8 cellular contexts compared by ENCODE assay signal in the genomic region with DNA sequence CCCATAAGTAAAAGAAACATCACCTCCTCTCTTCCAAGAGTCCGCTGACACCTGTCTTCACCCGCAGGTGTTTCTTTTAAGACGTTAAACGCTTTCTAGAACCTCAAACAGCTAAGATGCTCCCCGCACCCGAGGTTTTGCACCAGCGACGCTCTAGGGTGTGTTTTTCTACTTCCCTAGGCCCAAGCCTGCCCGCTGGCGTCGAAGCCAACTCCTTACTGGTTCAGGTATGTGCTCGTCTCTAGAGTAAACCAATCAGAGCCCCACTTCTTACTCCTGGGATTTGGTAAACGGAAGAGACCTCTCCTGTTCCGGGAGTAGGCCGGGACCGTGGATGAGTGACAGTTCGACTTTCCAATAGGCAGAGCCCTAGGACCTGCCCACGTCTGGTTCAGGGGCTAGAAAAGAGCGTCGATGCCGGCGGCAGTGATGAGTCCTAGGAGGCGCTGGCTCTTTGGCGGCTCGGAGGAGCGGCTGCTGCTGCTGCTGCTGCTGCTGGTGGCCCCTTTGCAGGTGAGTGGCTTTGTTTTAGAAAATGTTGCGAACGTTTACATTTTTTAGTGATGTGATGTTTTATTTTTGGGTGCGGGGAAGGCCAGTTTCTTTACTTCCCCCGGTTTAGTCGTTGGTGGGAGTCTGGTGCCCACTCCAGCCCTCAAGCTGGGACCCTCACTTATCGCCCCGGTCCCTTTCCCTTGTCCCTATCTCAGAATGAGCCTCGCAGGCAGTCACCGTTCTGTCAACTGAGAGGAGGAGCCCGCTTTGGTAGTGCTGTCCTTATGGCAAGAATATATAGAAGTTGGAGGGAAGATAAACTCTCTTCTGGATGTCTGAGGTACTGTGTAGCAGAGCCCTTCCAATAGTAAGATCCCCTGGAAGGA. TPM values are rescaled to one million over a fixed set of nuclear protein-coding genes. Genes with fewer than 3 reads are reported as not detected.
DNase-seq lines count a peak whose midpoint lies in the region; ATAC-seq, FAIRE-seq and TF ChIP-seq lines count a peak whose summit lies in the region.

A gene (plus strand): TSS at position 429 of the 881 bp plus-strand sequence. CDS start 14,655 bp downstream, outside the sequence.

- H3K27me3 ChIP-seq in AG04450 (ENCODE audit: control insufficient read depth, insufficient read depth, low read length) (no peaks in the 10 kb centered on the region), bronchial epithelial cell (ENCODE audit: control insufficient read depth, insufficient read depth, low read length) (no peaks in the 10 kb centered on the region), small intestine (ENCODE audit: control insufficient read depth in 2 of 2, insufficient read depth in 2 of 2, low read length in 2 of 2) (no peaks in the 10 kb centered on the region)

- no peaks in the 10 kb centered on the region for H3K9me3 ChIP-seq in AG04450 (ENCODE audit: control insufficient read depth, insufficient read depth, low read length)
- no peaks in the 10 kb centered on the region for H3K9me3 ChIP-seq in small intestine (ENCODE audit: control insufficient read depth, low read depth)

- POLR2A ChIA-PET in AG04450 (lab: Yijun Ruan, JAX) = interaction anchor here (0.5 to 2.4 kb wide), 15 partner anchors 10 to 524 kb away, joined by 3 to 9 read pairs (median 4); a partner anchor contains a TSS

- H3K27ac ChIP-seq in AG04450 (ENCODE audit: low read depth, low read length) = peak within 1 kb of the TSS; percentile 67
- peak within 1 kb of the TSS; percentile 79 for H3K27ac ChIP-seq in VCaP
- peak within 1 kb of the TSS; percentile 38 to 85 for H3K27ac ChIP-seq in small intestine (ENCODE audit: low read depth in 1 of 2, low read length in 1 of 2)

- no peaks in the 10 kb centered on the region for H3K4me1 ChIP-seq in small intestine (ENCODE audit: control insufficient read depth in 2 of 2, insufficient read depth in 1 of 2, low read depth in 1 of 2, low read length in 1 of 2)

- FAIRE-seq in bronchial epithelial cell (lab: Jason Lieb, UNC) (peak; percentile 97), small intestine (lab: Jason Lieb, UNC) (peak; percentile 87)

- peak; percentile 99 for ATAC-seq in GM18870 (IDR thresholded peaks at IDR 0.05; ENCODE audit: unreplicated experiment)
- ATAC-seq in HG03135 (IDR thresholded peaks at IDR 0.05; ENCODE audit: unreplicated experiment) = peak; percentile 98

- WGBS in small intestine, 3 donors = 0 to 1% (median 0%) methylated on average over 36 of the region's 36 CpGs

- TF ChIP-seq CTCF in AG04450 (IDR thresholded peaks at IDR 0.05; ENCODE audit: low read depth, low read length) = peak; percentile 27; the same call in 1 of the 2 replicates
- peak; percentile 82 for TF ChIP-seq CTCF in VCaP (conservative IDR thresholded peaks at IDR 0.05)
- peak; percentile 15 for TF ChIP-seq CTCF in bronchial epithelial cell (IDR thresholded peaks at IDR 0.05; ENCODE audit: insufficient read depth, low read length, severe bottlenecking)

- CTCF ChIA-PET in AG04450 (lab: Charles Lee) = interaction anchor here (0.7 to 5.9 kb wide), 7 partner anchors 11 to 999 kb away, joined by 3 to 33 read pairs (median 4); no protein-coding TSS in a partner anchor

- H3K36me3 ChIP-seq in bronchial epithelial cell (ENCODE audit: control insufficient read depth, insufficient read depth, low read length) (no peaks in the 10 kb centered on the region), small intestine (ENCODE audit: control insufficient read depth in 2 of 2, insufficient read depth in 2 of 2, low read length in 2 of 2) (no peaks in the 10 kb centered on the region)

- peak; percentile 100 for DNase-seq in AG04450 (ENCODE audit: low read depth, low spot score)
- DNase-seq in NCI-H2196 (lab: John Stamatoyannopoulos, UW; ENCODE audit: unreplicated experiment) = peak; percentile 98
- DNase-seq in bronchial epithelial cell (ENCODE audit: low read depth) = peak; percentile 100
- peak; percentile 98 for DNase-seq in iPS-NIHi11 (ENCODE audit: low spot score)
- DNase-seq in small intestine = peak; percentile 100

- H3K4me3 ChIP-seq in AG04450 (ENCODE audit: low read depth, low read length) (peak within 1 kb of the TSS; percentile 75), bronchial epithelial cell (ENCODE audit: low read depth, low read length) (peak within 1 kb of the TSS; percentile 77), small intestine (ENCODE audit: low read depth in 1 of 2, low read length in 2 of 2) (peak within 1 kb of the TSS; percentile 68)

RNA-seq across cellular contexts. Expression of the gene that starts here (rescaled TPM):
- polyA plus RNA-seq in AG04450 (2011; rRNA removed) (31.2 and 43.1 TPM in 2 replicates), small intestine (10 to 100 TPM; 10.4 to 15.4 (median 13.6) TPM)
- polyA minus RNA-seq in AG04450 (2011; rRNA and poly(A)+ RNA removed) = 12.7 and 17.1 TPM in 2 replicates
- 14.2 and 16.6 TPM in 2 replicates for total RNA-seq in bronchial epithelial cell

Comparison
In these comparisons a context has a peak if more than half of its experiments do, and no peak if none do; other contexts are left out.
1. Peak in every context shown above with its lines: DNase-seq, ATAC-seq, H3K4me3 ChIP-seq and H3K27ac ChIP-seq.
2. CTCF ChIP-seq: peak in every context shown above with its lines; median percentile 82 in VCaP; 27 in AG04450; 15 in bronchial epithelial cell.